ENCODE assay signal across 8 cellular contexts in genomic region chr12:94134226-94134795, GRCh38. TPM values are rescaled to one million over a fixed set of nuclear protein-coding genes. Genes with fewer than 3 reads are reported as not detected.
DNase-seq lines count a peak whose midpoint lies in the region; ATAC-seq and TF ChIP-seq lines count a peak whose summit lies in the region.

No MANE protein-coding gene starts in this region.

- peak; percentile 10 to 26 for TF ChIP-seq EP300 in tibial nerve (IDR thresholded peaks at IDR 0.05)

- in situ Hi-C loops in Panc1 (cut with HindIII; ENCODE audit: low pct_unique_long_range_greater_than_20kb, low sequenced_read_pairs): no loop called here

- H3K4me1 ChIP-seq in Panc1 (ENCODE audit: control insufficient read depth, insufficient read depth, low read length) (no peaks in the 10 kb centered on the region), tibial nerve (peaks cover 0 to 5% (median 0%) of the 10 kb centered on the region in 4 donors)

- no peaks in the 10 kb centered on the region for H3K36me3 ChIP-seq in Panc1 (ENCODE audit: control insufficient read depth, insufficient read depth, low read length)
- no peaks in the 10 kb centered on the region for H3K36me3 ChIP-seq in tibial nerve

- ATAC-seq in Panc1: peak; percentile 63
- ATAC-seq in central memory CD8-positive, alpha-beta T cell (replicated peaks; ENCODE audit: extremely low read depth, poor library complexity, severe bottlenecking): peak; percentile 62

- peak; percentile 49; the same call in 1 of the 2 replicates for TF ChIP-seq CTCF in GM12875 (IDR thresholded peaks at IDR 0.05; ENCODE audit: borderline replicate concordance, insufficient read depth, low read depth, low read length)
- peak; percentile 74 for TF ChIP-seq CTCF in Panc1 (IDR thresholded peaks at IDR 0.05)
- peak; percentile 66 to 75 (median 68) for TF ChIP-seq CTCF in tibial nerve (IDR thresholded peaks at IDR 0.05)

- H3K27me3 ChIP-seq in Panc1 (ENCODE audit: control insufficient read depth, insufficient read depth, low read length): peaks cover 6% of the 10 kb centered on the region; the same call in 1 of the 2 replicates
- H3K27me3 ChIP-seq in tibial nerve: no peaks in the 10 kb centered on the region

- no peaks in the 10 kb centered on the region for H3K4me1 Mint-ChIP-seq in central memory CD8-positive, alpha-beta T cell

- no peaks in the 10 kb centered on the region for H3K9me3 Mint-ChIP-seq in central memory CD8-positive, alpha-beta T cell

- DNase-seq in AML-193 (lab: John Stamatoyannopoulos, UW) (peak; percentile 62 to 63), HT1080 (ENCODE audit: low read depth) (peak; percentile 54), Panc1 (ENCODE audit: low read depth, low spot score) (peak; percentile 20), left kidney (ENCODE audit: low read depth, low spot score) (peak; percentile 70), tibial nerve (ENCODE audit: low spot score in 2 of 2) (peak in 1 of 2 donors; percentile 7)
- DNase-seq in central memory CD8-positive, alpha-beta T cell (ENCODE audit: low spot score in 2 of 2): no peak
- DNase-seq in activated effector memory CD4-positive, alpha-beta T cell treated with anti-CD3 and anti-CD28 coated beads, Interleukin-2, amount 50 U/mL, for 16 hours: no peak

- H3K4me3 ChIP-seq in GM12875 (ENCODE audit: low read depth, low read length) (no peak overlapping the region), Panc1 (ENCODE audit: low read depth in 2 of 2, low read length in 2 of 2) (no peak overlapping the region), tibial nerve (no peak overlapping the region)

- POLR2A ChIA-PET in Panc1 (lab: Charles Lee): no interaction called here

- TF ChIP-seq POLR2A in tibial nerve (IDR thresholded peaks at IDR 0.05): no peak

- H3K27me3 Mint-ChIP-seq in central memory CD8-positive, alpha-beta T cell: peaks cover 16% of the 10 kb centered on the region

- H3K27ac Mint-ChIP-seq in central memory CD8-positive, alpha-beta T cell (ENCODE audit: low read depth): no peak overlapping the region

- intact Hi-C loops in Panc1 (cut with micrococcal nuclease; ENCODE audit: unreplicated experiment): loop anchor here (5.0 kb wide), 1 partner anchor 398 kb away; no protein-coding TSS in a partner anchor

- H3K9me3 ChIP-seq in Panc1 (ENCODE audit: control insufficient read depth, insufficient read depth, low read depth, low read length) (no peaks in the 10 kb centered on the region), tibial nerve (no peaks in the 10 kb centered on the region)

- no peak overlapping the region for H3K4me3 Mint-ChIP-seq in central memory CD8-positive, alpha-beta T cell

- CTCF ChIA-PET in Panc1 (lab: Charles Lee): interaction anchor here (0.6 kb wide), 1 partner anchor 1400 kb away, joined by 5 read pairs; no protein-coding TSS in a partner anchor

- H3K27ac ChIP-seq in Panc1 (ENCODE audit: low read length) (no peak overlapping the region), tibial nerve (no peak overlapping the region)

- WGBS in tibial nerve, 2 donors: 25 to 27% methylated on average over 5 of the region's 5 CpGs

- no peaks in the 10 kb centered on the region for H3K36me3 Mint-ChIP-seq in central memory CD8-positive, alpha-beta T cell (ENCODE audit: insufficient read depth)

- BruUV-seq in Panc1 (replicated peaks; lab: Mats Ljungman, UMichigan): no TSS peak

RNA-seq across cellular contexts. Expression of gene PLXNC1, which starts 14.1 kb away (rescaled TPM):
- 0.57 and 0.66 TPM in 2 replicates for total RNA-seq in HT1080 (2014; rRNA removed; shearing (Covaris generic))
- polyA plus RNA-seq in HT1080 (2015; cell fraction: cytosol; rRNA removed): 1.2 and 2.2 TPM in 2 replicates
- 1.1 and 1.4 TPM in 2 replicates for polyA plus RNA-seq in HT1080 (2015; cell fraction: nucleus; rRNA removed)
- 0.57 TPM for total RNA-seq in Panc1 (2021; ENCODE audit: unreplicated experiment)
- 0.21 TPM for polyA plus RNA-seq in Panc1 (2012; ENCODE audit: insufficient read length)
- 10 to 100 TPM in 2 of 4 donors, 1 to 10 TPM in 2; 9.0 to 20.8 (median 11.4) TPM for total RNA-seq in tibial nerve

Comparison
In these comparisons a context has a peak if more than half of its experiments do, and no peak if none do; other contexts are left out.
1. DNase-seq: peak in AML-193 (2 of 2), HT1080 (single experiment), Panc1 (single experiment) and left kidney (single experiment); none in central memory CD8-positive, alpha-beta T cell (0 of 2) and activated effector memory CD4-positive, alpha-beta T cell treated with anti-CD3 and anti-CD28 coated beads, Interleukin-2, amount 50 U/mL, for 16 hours (single experiment).
2. Peak in every context shown above with its lines, with median percentiles within 50 percentile points of each other: CTCF ChIP-seq.